In genomic region chr7:130113426-130113805, GRCh38 we compare ENCODE assay signal across 8 cellular contexts. TPM values are rescaled to one million over a fixed set of nuclear protein-coding genes. Genes with fewer than 3 reads are reported as not detected.
A peak's percentile ranks its signal among the peaks of the same experiment; 100 is the strongest.
DNase-seq lines count a peak whose midpoint lies in the region; ATAC-seq, FAIRE-seq and TF ChIP-seq lines count a peak whose summit lies in the region.
"Not testable (repeated sequence)": the region's sequence is repeated elsewhere in the genome, so short reads cannot be mapped to it uniquely, and the experiment has no call there.

No MANE protein-coding gene starts in this region.

- H3K9me1 ChIP-seq in K562 (ENCODE audit: control insufficient read depth, insufficient read depth, low read length): not testable (repeated sequence)

- TF ChIP-seq POLR2A in K562 (conservative IDR thresholded peaks at IDR 0.05); right lobe of liver (IDR thresholded peaks at IDR 0.05): not testable (repeated sequence)

- H3K36me3 ChIP-seq in Karpas-422 (ENCODE audit: insufficient read depth, low read length); OCI-LY7 (ENCODE audit: insufficient read depth, low read length); K562 (ENCODE audit: control insufficient read depth, insufficient read depth, low read length); hepatocyte (replicated peaks; ENCODE audit: insufficient read depth, low read depth); right lobe of liver; smooth muscle cell (ENCODE audit: low read depth): not testable (repeated sequence)

- peaks cover 35% of the 10 kb centered on the region for H3K4me1 ChIP-seq in Karpas-422 (ENCODE audit: low read length)
- peaks cover 18% of the 10 kb centered on the region for H3K4me1 ChIP-seq in OCI-LY7 (ENCODE audit: insufficient read depth, low read length, poor library complexity, severe bottlenecking)
- not testable (repeated sequence) for H3K4me1 ChIP-seq in K562 (replicated peaks in 1 of 2; ENCODE audit: control insufficient read depth in 2 of 2, insufficient read depth in 2 of 2, low read length in 2 of 2); smooth muscle cell (ENCODE audit: low read depth)
- H3K4me1 ChIP-seq in hepatocyte (ENCODE audit: insufficient read depth): peaks cover 23% of the 10 kb centered on the region
- H3K4me1 ChIP-seq in right lobe of liver: peaks cover 0 to 31% (median 7%) of the 10 kb centered on the region in 4 donors

- H3K79me2 ChIP-seq in Karpas-422 (ENCODE audit: low read length): peaks cover 19% of the 10 kb centered on the region
- not testable (repeated sequence) for H3K79me2 ChIP-seq in OCI-LY7 (ENCODE audit: insufficient read depth, low read depth, low read length); K562 (ENCODE audit: control insufficient read depth, insufficient read depth, low read length); hepatocyte; smooth muscle cell (ENCODE audit: low read depth)

- H3K27ac Mint-ChIP-seq in nephron: peak overlapping the region; percentile 35 to 68 (median 53)

- not testable (repeated sequence) for ATAC-seq in K562
- ATAC-seq in right lobe of liver: peak in 2 of 4 donors; percentile 4 to 25

- POLR2A ChIA-PET in OCI-LY7 (lab: Charles Lee): interaction anchor here (0.7 kb wide), 1 partner anchor 34 kb away, joined by 3 read pairs; no protein-coding TSS in a partner anchor
- POLR2A ChIA-PET in K562 (lab: Yijun Ruan, JAX): interaction anchor here (1.0 to 2.4 kb wide), 4 partner anchors 8 to 108 kb away, joined by 3 to 8 read pairs (median 6); no protein-coding TSS in a partner anchor

- H3K4me3 ChIP-seq in Karpas-422 (ENCODE audit: low read length); OCI-LY7 (ENCODE audit: low read depth, low read length, poor library complexity, severe bottlenecking); K562; hepatocyte; smooth muscle cell: not testable (repeated sequence)
- peak overlapping the region in 1 of 3 donors; percentile 35 for H3K4me3 ChIP-seq in right lobe of liver

- not testable (repeated sequence) for H3K9ac ChIP-seq in Karpas-422 (ENCODE audit: low read length); K562 (ENCODE audit: insufficient read depth in 1 of 2, low read depth in 2 of 2, low read length in 2 of 2); smooth muscle cell (ENCODE audit: low read depth)

- not testable (repeated sequence) for H3K27me3 Mint-ChIP-seq in nephron (ENCODE audit: low read depth)

- not testable (repeated sequence) for TF ChIP-seq RAD21 in K562 (CRISPR knock-in tag; conservative IDR thresholded peaks at IDR 0.05 in 1 of 2, IDR thresholded peaks at IDR 0.05 in 1 of 2)

- H3F3A ChIP-seq in smooth muscle cell (ENCODE audit: low read depth): not testable (repeated sequence)

- H3K9me3 Mint-ChIP-seq in nephron: not testable (repeated sequence)

- 92% methylated on average over 5 of the region's 5 CpGs for WGBS in K562 (ENCODE audit: insufficient coverage, low coverage, missing lambda C conversion rate)
- 91% methylated on average over 5 of the region's 5 CpGs for WGBS in hepatocyte (ENCODE audit: low lambda C conversion rate, missing lambda C conversion rate)
- 47% methylated on average over 5 of the region's 5 CpGs for WGBS in right lobe of liver (ENCODE audit: insufficient coverage, low coverage, low lambda C conversion rate, missing lambda C conversion rate)
- 97% methylated on average over 5 of the region's 5 CpGs for WGBS in smooth muscle cell (ENCODE audit: low lambda C conversion rate)

- peak overlapping the region; percentile 52 for H3K27ac ChIP-seq in 22Rv1
- not testable (repeated sequence) for H3K27ac ChIP-seq in Karpas-422 (ENCODE audit: low read length); OCI-LY7 (ENCODE audit: low read depth, low read length, poor library complexity, severe bottlenecking); K562 (ENCODE audit: extremely low read depth, low read depth, low read length)
- peak overlapping the region; percentile 35 for H3K27ac ChIP-seq in hepatocyte
- H3K27ac ChIP-seq in right lobe of liver: peak overlapping the region; percentile 35 to 70 (median 60)
- H3K27ac ChIP-seq in smooth muscle cell (ENCODE audit: low read depth): peak overlapping the region; percentile 52

- not testable (repeated sequence) for DNase-seq in Karpas-422; OCI-LY7 (ENCODE audit: low spot score); K562 (ENCODE audit: extremely low read depth in 1 of 4, low spot score in 3 of 4); hepatocyte (ENCODE audit: low spot score); right lobe of liver; smooth muscle cell (lab: John Stamatoyannopoulos, UW; ENCODE audit: unreplicated experiment)

- BruUV-seq in OCI-LY7 (replicated peaks; lab: Mats Ljungman, UMichigan); K562 (replicated peaks; lab: Mats Ljungman, UMichigan): not testable (repeated sequence)

- not testable (repeated sequence) for H3K4me3 Mint-ChIP-seq in nephron

- not testable (repeated sequence) for TF ChIP-seq CTCF in 22Rv1 (IDR thresholded peaks at IDR 0.05); OCI-LY7 (conservative IDR thresholded peaks at IDR 0.05; ENCODE audit: low read length); K562 (IDR thresholded peaks at IDR 0.05 in 2 of 3, conservative IDR thresholded peaks at IDR 0.05 in 1 of 3; ENCODE audit: insufficient read depth in 2 of 3, low read depth in 1 of 3, low read length in 3 of 3); hepatocyte (IDR thresholded peaks at IDR 0.05; ENCODE audit: poor library complexity); right lobe of liver (IDR thresholded peaks at IDR 0.05); nephron (IDR thresholded peaks at IDR 0.05; ENCODE audit: unreplicated experiment in 3 of 3); smooth muscle cell (IDR thresholded peaks at IDR 0.05; ENCODE audit: borderline replicate concordance, insufficient read depth, poor library complexity, severe bottlenecking)

- H3K27me3 ChIP-seq in Karpas-422 (ENCODE audit: low read length); K562 (ENCODE audit: control insufficient read depth in 2 of 2, insufficient read depth in 2 of 2, low read length in 2 of 2); hepatocyte; right lobe of liver; smooth muscle cell (ENCODE audit: low read depth): not testable (repeated sequence)

- H2AFZ ChIP-seq in Karpas-422 (ENCODE audit: low read length); OCI-LY7 (ENCODE audit: low read length); K562 (ENCODE audit: low read depth, low read length); hepatocyte; smooth muscle cell (ENCODE audit: low read depth): not testable (repeated sequence)

- CTCF ChIA-PET in OCI-LY7 (lab: Charles Lee; ENCODE audit: unreplicated experiment); K562 (lab: Yijun Ruan, JAX; ENCODE audit: low intra/inter-chr PET ratio): not testable (repeated sequence)

- in situ Hi-C loops in K562 (cut with MboI): not testable (repeated sequence)

- not testable (repeated sequence) for H3K9me2 ChIP-seq in Karpas-422 (replicated peaks; ENCODE audit: insufficient read depth, low read length); OCI-LY7 (ENCODE audit: insufficient read depth, low read length); hepatocyte (replicated peaks; ENCODE audit: insufficient read depth)

- H3K4me2 ChIP-seq in Karpas-422 (ENCODE audit: low read depth, low read length, poor library complexity, severe bottlenecking) (peak overlapping the region; percentile 40), OCI-LY7 (ENCODE audit: low read length) (peak overlapping the region; percentile 55), hepatocyte (peak overlapping the region; percentile 9)
- H3K4me2 ChIP-seq in K562 (ENCODE audit: insufficient read depth, low read length); smooth muscle cell: not testable (repeated sequence)

- peaks cover 31% of the 10 kb centered on the region for H3K36me3 Mint-ChIP-seq in nephron (ENCODE audit: low read depth)

- not testable (repeated sequence) for H4K20me1 ChIP-seq in Karpas-422 (ENCODE audit: insufficient read depth, low read depth, low read length); OCI-LY7 (ENCODE audit: insufficient read depth, low read length); K562 (replicated peaks; ENCODE audit: control insufficient read depth, insufficient read depth, low read length); hepatocyte (ENCODE audit: insufficient read depth, poor library complexity, severe bottlenecking); smooth muscle cell (ENCODE audit: low read depth)

- FAIRE-seq in K562 (lab: Jason Lieb, UNC): not testable (repeated sequence)

- H3K9me3 ChIP-seq in Karpas-422 (ENCODE audit: low read length); OCI-LY7 (ENCODE audit: low read length); K562 (replicated peaks; ENCODE audit: control insufficient read depth, insufficient read depth, low read depth, low read length); hepatocyte (ENCODE audit: low read depth); right lobe of liver; smooth muscle cell (replicated peaks; ENCODE audit: low read depth): not testable (repeated sequence)

- TF ChIP-seq EP300 in K562 (IDR thresholded peaks at IDR 0.05; ENCODE audit: low read length): not testable (repeated sequence)

- intact Hi-C loops in OCI-LY7 (cut with micrococcal nuclease; ENCODE audit: unreplicated experiment); K562 (cut with micrococcal nuclease); right lobe of liver (cut with DNase I): not testable (repeated sequence)

- peaks cover 15% of the 10 kb centered on the region for H3K4me1 Mint-ChIP-seq in nephron

RNA-seq across cellular contexts. Expression of gene KLHDC10, which starts 43.1 kb away (rescaled TPM):
- total RNA-seq in Karpas-422 (2014; rRNA removed; shearing (Covaris generic); ENCODE audit: low replicate concordance): 13.1 and 14.1 TPM in 2 replicates
- 15.9 and 24.1 TPM in 2 replicates for total RNA-seq in OCI-LY7 (2014; rRNA removed; shearing (Covaris generic))
- 16.7 and 21.2 TPM in 2 replicates for total RNA-seq in OCI-LY7 (2022)
- total RNA-seq in K562 (2011; cell fraction: chromatin; rRNA removed; ENCODE audit: low replicate concordance): 81.9 and 159 TPM in 2 replicates
- total RNA-seq in K562 (2011; cell fraction: nucleolus; rRNA removed): 31.5 and 52.2 TPM in 2 replicates
- total RNA-seq in K562 (2011; cell fraction: nucleoplasm; rRNA removed): 65.8 and 115 TPM in 2 replicates
- total RNA-seq in K562 (2014; rRNA removed): 23.7 and 25.6 TPM in 2 replicates
- total RNA-seq in K562 (2014; rRNA removed; fragmentation: Illumina TruSeq; extraction: Trizol): 31.4 and 33.3 TPM in 2 replicates
- total RNA-seq in K562 (2015; rRNA removed; fragmentation: Illumina TruSeq; extraction: Trizol): 32.3 and 39.3 TPM in 2 replicates
- 38.7 and 41.7 TPM in 2 replicates for total RNA-seq in K562 (2021)
- 80.5 and 117 TPM in 2 replicates for polyA plus RNA-seq in K562 (2011; rRNA removed)
- polyA plus RNA-seq in K562 (2011; cell fraction: cytosol; rRNA removed): 34.1 and 98.5 TPM in 2 replicates
- polyA plus RNA-seq in K562 (2011; cell fraction: nucleus; rRNA removed): 64.5 and 148 TPM in 2 replicates
- 25.6 and 27.9 TPM in 2 replicates for polyA plus RNA-seq in K562 (2012)
- 27.8 and 32.0 TPM in 2 replicates for polyA plus RNA-seq in K562 (2014; fragmentation: Illumina TruSeq; extraction: Trizol)
- 10 to 100 TPM in 1 of 2 experiments, 1 to 10 TPM in 1; 9.8 to 11.3 TPM for polyA plus RNA-seq in K562 (2014; fragmentation: Nextera tagmentation; extraction: Ambion mirVana)
- polyA plus RNA-seq in K562 (2014; rRNA removed): 24.2 and 25.4 TPM in 2 replicates
- polyA minus RNA-seq in K562 (2011; rRNA and poly(A)+ RNA removed): 161 and 267 TPM in 2 replicates
- polyA minus RNA-seq in K562 (2011; cell fraction: cytosol; rRNA and poly(A)+ RNA removed): 47.6 and 59.6 TPM in 2 replicates
- polyA minus RNA-seq in K562 (2011; cell fraction: nucleus; rRNA and poly(A)+ RNA removed): 16.6 and 47.5 TPM in 2 replicates
- 25.1 and 29.0 TPM in 2 replicates for total RNA-seq in hepatocyte
- 7.2 and 8.0 TPM in 2 replicates for polyA plus RNA-seq in hepatocyte
- 10 to 100 TPM; 12.7 to 35.4 (median 21.7) TPM for total RNA-seq in right lobe of liver
- 24.9 and 30.8 TPM in 2 replicates for total RNA-seq in smooth muscle cell
- polyA plus RNA-seq in smooth muscle cell: 8.3 and 8.7 TPM in 2 replicates
